Comparison of ENCODE assay signal across 8 cellular contexts in genomic region chr19:3984908-3985642, GRCh38. TPM values are rescaled to one million over a fixed set of nuclear protein-coding genes. Genes with fewer than 3 reads are reported as not detected.
A peak's percentile ranks its signal among the peaks of the same experiment; 100 is the strongest.
DNase-seq lines count a peak whose midpoint lies in the region; ATAC-seq and TF ChIP-seq lines count a peak whose summit lies in the region.

EEF2 (minus strand) TSS chr19:3985463; CDS start chr19:3985380, 83 bp downstream.

- no peaks in the 10 kb centered on the region for H3K27me3 ChIP-seq in BJ (ENCODE audit: control insufficient read depth, insufficient read depth, low read length)
- H3K27me3 ChIP-seq in esophagus (ENCODE audit: control insufficient read depth in 1 of 2, insufficient read depth in 2 of 2, low read length in 2 of 2), result no peaks in the 10 kb centered on the region
- no peaks in the 10 kb centered on the region for H3K27me3 ChIP-seq in mucosa of stomach (ENCODE audit: control insufficient read depth, insufficient read depth, low read length)

- peak; percentile 40 for ATAC-seq in GM19438 (IDR thresholded peaks at IDR 0.05; ENCODE audit: low read depth, unreplicated experiment)
- peak; percentile 39 to 53 for ATAC-seq in activated T-cell treated with anti-CD3 and anti-CD28 coated beads, Interleukin-2, amount 50 U/mL, for 4 hours

- H3K4me1 Mint-ChIP-seq in activated T-cell treated with anti-CD3 and anti-CD28 coated beads, Interleukin-2, amount 50 U/mL, for 4 hours (ENCODE audit: low read depth), result peaks cover 46% of the 10 kb centered on the region

- peak within 1 kb of the TSS; percentile 68 for H3K4me3 ChIP-seq in BJ (ENCODE audit: low read depth, low read length)
- H3K4me3 ChIP-seq in esophagus (ENCODE audit: low read depth in 1 of 2, low read length in 2 of 2), result peak within 1 kb of the TSS; percentile 97 to 99
- peak within 1 kb of the TSS; percentile 83 for H3K4me3 ChIP-seq in mucosa of stomach (ENCODE audit: low read length)

- TF ChIP-seq CTCF in BJ (IDR thresholded peaks at IDR 0.05; ENCODE audit: insufficient read depth, low read depth, low read length), result no peak

- H3K4me1 ChIP-seq in esophagus (ENCODE audit: control insufficient read depth in 2 of 2, insufficient read depth in 2 of 2, low read length in 1 of 2) (peaks cover 9 to 22% of the 10 kb centered on the region in 2 donors), mucosa of stomach (ENCODE audit: control insufficient read depth, insufficient read depth, low read length) (peaks cover 55% of the 10 kb centered on the region)

- H3K36me3 ChIP-seq in BJ (ENCODE audit: control insufficient read depth, insufficient read depth, low read length), result peaks cover 42% of the 10 kb centered on the region
- peaks cover 29 to 42% of the 10 kb centered on the region in 2 donors for H3K36me3 ChIP-seq in esophagus (ENCODE audit: control insufficient read depth in 2 of 2, insufficient read depth in 2 of 2, low read length in 1 of 2)
- H3K36me3 ChIP-seq in mucosa of stomach (ENCODE audit: control insufficient read depth, insufficient read depth, low read length), result peaks cover 41% of the 10 kb centered on the region

- 0 to 1% methylated on average over 78 to 80 of the region's 80 CpGs for WGBS in esophagus, 2 donors

- H3K9me3 ChIP-seq in esophagus (ENCODE audit: control insufficient read depth in 2 of 2, insufficient read depth in 1 of 2, low read depth in 1 of 2, low read length in 1 of 2), result no peaks in the 10 kb centered on the region
- H3K9me3 ChIP-seq in mucosa of stomach (ENCODE audit: control insufficient read depth, low read length), result no peaks in the 10 kb centered on the region

- no peak for DNase-seq in BJ (ENCODE audit: low read depth)
- peak; percentile 87 for DNase-seq in KBM-7
- DNase-seq in activated T-cell treated with anti-CD3 and anti-CD28 coated beads, Interleukin-2, amount 50 U/mL, for 4 hours, result peak; percentile 93
- peak; percentile 93 for DNase-seq in stimulated activated CD8-positive, alpha-beta memory T cell treated with anti-CD3 and anti-CD28 coated beads, Interleukin-4, amount 100 ng/mL, for 48 hours

- in situ Hi-C loops in KBM-7 (cut with MboI; ENCODE audit: low pct_unique_long_range_greater_than_20kb, low sequenced_read_pairs), result no loop called here

- no peaks in the 10 kb centered on the region for H3K27me3 Mint-ChIP-seq in activated T-cell treated with anti-CD3 and anti-CD28 coated beads, Interleukin-2, amount 50 U/mL, for 4 hours (ENCODE audit: low read depth)

- H3K27ac ChIP-seq in esophagus (ENCODE audit: low read depth in 2 of 2, low read length in 1 of 2), result peak within 1 kb of the TSS; percentile 96 to 97

- POLR2A ChIA-PET in BJ (lab: Charles Lee), result interaction anchor here (0.8 to 2.5 kb wide), 4 partner anchors 14 to 23 kb away, joined by 6 to 18 read pairs (median 7); partner anchors contain the start of genes DAPK3 and PIAS4

- peak within 1 kb of the TSS; percentile 98 for H3K4me3 Mint-ChIP-seq in activated T-cell treated with anti-CD3 and anti-CD28 coated beads, Interleukin-2, amount 50 U/mL, for 4 hours

- H3K9ac ChIP-seq in mucosa of stomach (ENCODE audit: low read length), result peak within 1 kb of the TSS; percentile 87

- peaks cover 33% of the 10 kb centered on the region for H3K36me3 Mint-ChIP-seq in activated T-cell treated with anti-CD3 and anti-CD28 coated beads, Interleukin-2, amount 50 U/mL, for 4 hours (ENCODE audit: insufficient read depth)

- H3K9me3 Mint-ChIP-seq in activated T-cell treated with anti-CD3 and anti-CD28 coated beads, Interleukin-2, amount 50 U/mL, for 4 hours, result no peaks in the 10 kb centered on the region

- CTCF ChIA-PET in BJ (lab: Yijun Ruan, JAX), result interaction anchor here (0.5 to 2.6 kb wide), 12 partner anchors 9 to 267 kb away, joined by 3 to 10 read pairs (median 4); no protein-coding TSS in a partner anchor

TF ChIP-seq in PFSK-1, 5 proteins besides CTCF, POLR2A, EP300 and RAD21:
- TF ChIP-seq SIN3A (IDR thresholded peaks at IDR 0.05; ENCODE audit: borderline replicate concordance, insufficient read depth, low read length), result 0 out of 2 replicates have a peak, but pooled peaks have one; percentile 63
- peak; percentile 99 for TF ChIP-seq TAF1 (IDR thresholded peaks at IDR 0.05; ENCODE audit: borderline replicate concordance, insufficient read depth, low read length)
- peak; percentile 68 for TF ChIP-seq FOXP2 (optimal IDR thresholded peaks at IDR 0.05; ENCODE audit: borderline replicate concordance, extremely low read depth, extremely low read length, insufficient read depth)
- peak; percentile 66 to 79; a peak in 3 of 4 replicates for TF ChIP-seq REST (IDR thresholded peaks at IDR 0.05; ENCODE audit: insufficient read depth in 1 of 2, low read depth in 2 of 2, low read length in 2 of 2)
- peak; percentile 99 for TF ChIP-seq POLR2AphosphoS5 (IDR thresholded peaks at IDR 0.05; ENCODE audit: low read depth, low read length)

RNA-seq across cellular contexts. Expression of gene EEF2, which starts in this region (rescaled TPM):
- 1,661 and 2,469 TPM in 2 replicates for polyA plus RNA-seq in BJ (2011; rRNA removed)
- polyA minus RNA-seq in BJ (2011; rRNA and poly(A)+ RNA removed), result 1,581 and 1,890 TPM in 2 replicates
- 4,689 TPM for polyA plus RNA-seq in PFSK-1 (2012; ENCODE audit: insufficient read length, low read depth)
- total RNA-seq in activated T-cell treated with anti-CD3 and anti-CD28 coated beads, Interleukin-2, amount 50 U/mL, for 4 hours, result 1,000 to 10,000 TPM; 3,493 to 4,080 (median 3,609) TPM
- 100 to 1,000 TPM; 494 to 820 TPM for polyA plus RNA-seq in esophagus
